Comparison of ENCODE assay signal across 24 cellular contexts in the genomic region with DNA sequence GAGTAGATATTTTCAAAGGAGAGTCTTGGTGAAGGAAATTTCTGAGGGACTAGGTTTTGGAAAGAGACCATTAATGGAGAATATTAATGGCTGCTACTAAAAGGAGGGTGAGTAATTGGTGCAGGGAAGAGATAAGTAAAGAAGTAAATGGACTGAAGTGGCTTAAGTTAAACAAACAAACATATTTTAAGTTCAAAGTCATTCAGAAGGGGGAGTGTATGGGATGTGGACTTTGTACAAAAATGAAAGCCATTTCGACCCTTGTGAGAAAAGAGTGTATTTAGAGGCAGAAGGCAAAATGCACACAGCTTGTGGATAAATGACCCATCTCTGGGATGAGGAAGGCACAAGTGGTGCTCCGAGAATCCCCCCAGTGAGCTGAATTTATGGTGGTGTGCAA.
"Had no signal": no experiment of that assay in that cellular context is flagged by ENCODE, and none has a peak within 500 bp of the region (broad histone marks: within the 10 kb centered on the region; RNA-seq: fewer than 3 reads in every experiment).

No MANE protein-coding gene starts in this region.

- H3K27me3 ChIP-seq: dorsolateral prefrontal cortex, gastrocnemius medialis, pancreas, testis, tibial nerve, upper lobe of right lung, vagina had no signal

- ATAC-seq: gastrocnemius medialis; left cardiac atrium; left ventricle myocardium superior; naive thymus-derived CD8-positive, alpha-beta T cell; pancreas; sciatic nerve; stimulated activated naive B cell treated with anti-CD40 and anti-IgM and Interleukin-4, amounts not matched to agents 10 μg/mL and 1 μg/mL and 100 μg/mL, for 72 hours; stimulated activated naive CD8-positive, alpha-beta T cell treated with anti-CD3 and anti-CD28 coated beads, Interleukin-15, amount 100 ng/mL, for 72 hours; upper lobe of right lung had no signal

- H3K36me3 ChIP-seq: gastrocnemius medialis, pancreas, prostate gland, upper lobe of right lung, vagina had no signal

- DNase-seq: cortex of kidney; dorsolateral prefrontal cortex; effector CD8-positive, alpha-beta T cell; gastrocnemius medialis; immature natural killer cell; kidney; left cardiac atrium; left ventricle myocardium superior; mesendoderm; naive thymus-derived CD8-positive, alpha-beta T cell; occipital lobe; pancreas; retina; stimulated activated CD4-positive, alpha-beta T cell treated with anti-CD3 and anti-CD28 coated beads, Interleukin-2, amount 100 ng/mL, for 24 hours; stimulated activated CD4-positive, alpha-beta T cell treated with anti-CD3 and anti-CD28 coated beads, Interleukin-4, amount 100 ng/mL, for 4 hours; stimulated activated naive B cell treated with anti-CD40 and anti-IgM and Interleukin-4, amounts not matched to agents 10 μg/mL and 1 μg/mL and 100 μg/mL, for 72 hours; stimulated activated naive CD8-positive, alpha-beta T cell treated with anti-CD3 and anti-CD28 coated beads, Interleukin-15, amount 100 ng/mL, for 72 hours; testis; upper lobe of right lung had no signal

- H3K27ac ChIP-seq: dorsolateral prefrontal cortex, gastrocnemius medialis, pancreas, prostate gland, testis, tibial nerve, upper lobe of right lung, vagina had no signal

- H3K4me1 ChIP-seq: gastrocnemius medialis, pancreas, prostate gland, testis, tibial nerve, upper lobe of right lung, vagina had no signal

- H3K4me3 ChIP-seq: dorsolateral prefrontal cortex, gastrocnemius medialis, lung, pancreas, prostate gland, testis, tibial nerve, upper lobe of right lung, vagina had no signal

- H3K9me3 ChIP-seq: gastrocnemius medialis, pancreas, prostate gland, testis, tibial nerve, upper lobe of right lung, vagina had no signal
